In genomic region chr1:91776068-91776794, GRCh38 we compare ENCODE assay signal across 1 cellular context.
A peak's percentile ranks its signal among the peaks of the same experiment; 100 is the strongest.
TF ChIP-seq lines count a peak whose summit lies in the region.

No MANE protein-coding gene starts in this region.

TF ChIP-seq in liver, 16 proteins besides CTCF, POLR2A, EP300 and RAD21 (continued from another document):
- peak; percentile 57 for TF ChIP-seq ZBTB33 (IDR thresholded peaks at IDR 0.05)
- TF ChIP-seq YY1 (IDR thresholded peaks at IDR 0.05) = peak; percentile 79
- no peak for TF ChIP-seq FOXA1 (IDR thresholded peaks at IDR 0.05)
- TF ChIP-seq REST (IDR thresholded peaks at IDR 0.05) = peak; percentile 65
- peak; percentile 59 to 70 for TF ChIP-seq HNF4A (conservative IDR thresholded peaks at IDR 0.05)
- no peak for TF ChIP-seq TAF1 (conservative IDR thresholded peaks at IDR 0.05)
- peak in 1 of 2 donors; percentile 19 for TF ChIP-seq EGR1 (IDR thresholded peaks at IDR 0.05; ENCODE audit: low read depth in 2 of 2)
- peak in 1 of 2 donors; percentile 41 for TF ChIP-seq JUND (IDR thresholded peaks at IDR 0.05)
- TF ChIP-seq HNF4G (IDR thresholded peaks at IDR 0.05) = peak; percentile 14
- no peak for TF ChIP-seq NR2F2 (IDR thresholded peaks at IDR 0.05)
- peak; percentile 46 to 90 for TF ChIP-seq RXRA (IDR thresholded peaks at IDR 0.05)
- no peak for TF ChIP-seq FOXA2 (IDR thresholded peaks at IDR 0.05)
- TF ChIP-seq SP1 (IDR thresholded peaks at IDR 0.05) = no peak
- peak; percentile 77 for TF ChIP-seq MAX (IDR thresholded peaks at IDR 0.05)
- no peak for TF ChIP-seq GABPA (IDR thresholded peaks at IDR 0.05 in 1 of 2, conservative IDR thresholded peaks at IDR 0.05 in 1 of 2)
